8 cellular contexts compared by ENCODE assay signal in genomic region chr11:57336111-57336666, GRCh38. TPM values are rescaled to one million over a fixed set of nuclear protein-coding genes. Genes with fewer than 3 reads are reported as not detected.
DNase-seq lines count a peak whose midpoint lies in the region; ATAC-seq and TF ChIP-seq lines count a peak whose summit lies in the region.

No MANE protein-coding gene starts in this region.

- CTCF ChIA-PET in activated CD8-positive, alpha-beta memory T cell treated with anti-CD3 and anti-CD28 coated beads, Interleukin-2, amount 10 ng/mL, durations not matched to agents 7 days and 5 days (lab: Charles Lee), result interaction anchor here (0.8 to 3.1 kb wide), 7 partner anchors 9 to 308 kb away, joined by 3 to 15 read pairs (median 4); partner anchors contain the start of gene RTN4RL2
- CTCF ChIA-PET in activated CD4-positive, alpha-beta memory T cell treated with anti-CD3 and anti-CD28 coated beads for 36 hours (lab: Charles Lee), result interaction anchor here (1.3 to 4.8 kb wide), 3 partner anchors 9 to 12 kb away, joined by 5 to 28 read pairs (median 17); partner anchors contain the start of gene TNKS1BP1

- H3K4me3 ChIP-seq in hepatocyte, result peak overlapping the region; percentile 80

- no peak for TF ChIP-seq CTCF in hepatocyte (IDR thresholded peaks at IDR 0.05; ENCODE audit: poor library complexity)

- WGBS in hepatocyte (ENCODE audit: low lambda C conversion rate, missing lambda C conversion rate), result 59% methylated on average over 12 of the region's 12 CpGs

- peak overlapping the region; percentile 93 for H3K27ac ChIP-seq in hepatocyte

- H3K36me3 ChIP-seq in hepatocyte (replicated peaks; ENCODE audit: insufficient read depth, low read depth), result no peaks in the 10 kb centered on the region

- peak overlapping the region; percentile 92 for H3K27ac Mint-ChIP-seq in activated CD8-positive, alpha-beta memory T cell treated with anti-CD3 and anti-CD28 coated beads, Interleukin-2, amount 10 ng/mL, durations not matched to agents 7 days and 5 days
- peak overlapping the region; percentile 98 for H3K27ac Mint-ChIP-seq in activated CD4-positive, alpha-beta memory T cell treated with anti-CD3 and anti-CD28 coated beads for 36 hours
- H3K27ac Mint-ChIP-seq in stimulated activated naive B cell treated with anti-CD40 and anti-IgM and Interleukin-4, amounts not matched to agents 10 μg/mL and 1 μg/mL and 100 μg/mL, for 72 hours, result peak overlapping the region; percentile 100

- ATAC-seq in activated CD8-positive, alpha-beta memory T cell treated with anti-CD3 and anti-CD28 coated beads, Interleukin-2, amount 10 ng/mL, durations not matched to agents 7 days and 5 days, result peak; percentile 25
- ATAC-seq in stimulated activated naive B cell treated with anti-CD40 and anti-IgM and Interleukin-4, amounts not matched to agents 10 μg/mL and 1 μg/mL and 100 μg/mL, for 72 hours (replicated peaks), result peak; percentile 15 to 18
- no peak for ATAC-seq in GM21619 (IDR thresholded peaks at IDR 0.05; ENCODE audit: unreplicated experiment)

- H2AFZ ChIP-seq in hepatocyte, result peak overlapping the region; percentile 100

- no peaks in the 10 kb centered on the region for H3K9me3 Mint-ChIP-seq in activated CD8-positive, alpha-beta memory T cell treated with anti-CD3 and anti-CD28 coated beads, Interleukin-2, amount 10 ng/mL, durations not matched to agents 7 days and 5 days (ENCODE audit: low read depth)
- H3K9me3 Mint-ChIP-seq in activated CD4-positive, alpha-beta memory T cell treated with anti-CD3 and anti-CD28 coated beads for 36 hours, result no peaks in the 10 kb centered on the region
- H3K9me3 Mint-ChIP-seq in stimulated activated naive B cell treated with anti-CD40 and anti-IgM and Interleukin-4, amounts not matched to agents 10 μg/mL and 1 μg/mL and 100 μg/mL, for 72 hours, result no peaks in the 10 kb centered on the region

- intact Hi-C loops in activated CD4-positive, alpha-beta memory T cell treated with anti-CD3 and anti-CD28 coated beads for 36 hours (cut with micrococcal nuclease), result loop anchor here (1.0 to 5.0 kb wide), 3 partner anchors 194 to 311 kb away; partner anchors contain the start of genes TIMM10, UBE2L6 and YPEL4

- H3K4me2 ChIP-seq in hepatocyte, result peak overlapping the region; percentile 95

- H3K27me3 ChIP-seq in hepatocyte, result no peaks in the 10 kb centered on the region

- no peaks in the 10 kb centered on the region for H3K9me2 ChIP-seq in hepatocyte (replicated peaks; ENCODE audit: insufficient read depth)

- POLR2A ChIA-PET in activated CD4-positive, alpha-beta memory T cell treated with anti-CD3 and anti-CD28 coated beads for 36 hours (lab: Charles Lee), result interaction anchor here (0.6 to 2.5 kb wide), 4 partner anchors 10 to 405 kb away, joined by 3 to 30 read pairs (median 4); partner anchors contain the start of genes SELENOH and TNKS1BP1

- H3K36me3 Mint-ChIP-seq in activated CD8-positive, alpha-beta memory T cell treated with anti-CD3 and anti-CD28 coated beads, Interleukin-2, amount 10 ng/mL, durations not matched to agents 7 days and 5 days, result peaks cover 29% of the 10 kb centered on the region
- peaks cover 31% of the 10 kb centered on the region for H3K36me3 Mint-ChIP-seq in activated CD4-positive, alpha-beta memory T cell treated with anti-CD3 and anti-CD28 coated beads for 36 hours
- H3K36me3 Mint-ChIP-seq in stimulated activated naive B cell treated with anti-CD40 and anti-IgM and Interleukin-4, amounts not matched to agents 10 μg/mL and 1 μg/mL and 100 μg/mL, for 72 hours, result peaks cover 17 to 33% of the 10 kb centered on the region in 2 donors

- peaks cover 38% of the 10 kb centered on the region for H3K79me2 ChIP-seq in hepatocyte

- no peaks in the 10 kb centered on the region for H4K20me1 ChIP-seq in hepatocyte (ENCODE audit: insufficient read depth, poor library complexity, severe bottlenecking)

- DNase-seq in activated CD8-positive, alpha-beta memory T cell treated with anti-CD3 and anti-CD28 coated beads, Interleukin-2, amount 10 ng/mL, durations not matched to agents 7 days and 5 days, result peak; percentile 61
- DNase-seq in activated CD8-positive, alpha-beta memory T cell treated with anti-CD3 and anti-CD28 coated beads, Interleukin-2, amount 50 U/mL, for 48 hours, result no peak
- DNase-seq in activated CD4-positive, alpha-beta memory T cell treated with anti-CD3 and anti-CD28 coated beads for 36 hours, result peak; percentile 42
- DNase-seq in hepatocyte (ENCODE audit: low spot score) (no peak), NCI-H1092 treated with DMSO at 0.1 percent for 48 hours (lab: John Stamatoyannopoulos, UW) (no peak), LoVo (ENCODE audit: low spot score) (no peak)
- no peak for DNase-seq in stimulated activated naive B cell treated with anti-CD40 and anti-IgM and Interleukin-4, amounts not matched to agents 10 μg/mL and 1 μg/mL and 100 μg/mL, for 72 hours

- H3K4me1 ChIP-seq in hepatocyte (ENCODE audit: insufficient read depth), result peaks cover 16% of the 10 kb centered on the region

- H3K4me3 Mint-ChIP-seq in activated CD8-positive, alpha-beta memory T cell treated with anti-CD3 and anti-CD28 coated beads, Interleukin-2, amount 10 ng/mL, durations not matched to agents 7 days and 5 days, result peak overlapping the region; percentile 94
- H3K4me3 Mint-ChIP-seq in activated CD4-positive, alpha-beta memory T cell treated with anti-CD3 and anti-CD28 coated beads for 36 hours, result peak overlapping the region; percentile 91
- peak overlapping the region; percentile 93 to 99 for H3K4me3 Mint-ChIP-seq in stimulated activated naive B cell treated with anti-CD40 and anti-IgM and Interleukin-4, amounts not matched to agents 10 μg/mL and 1 μg/mL and 100 μg/mL, for 72 hours

- H3K9me3 ChIP-seq in hepatocyte (ENCODE audit: low read depth), result no peaks in the 10 kb centered on the region

- peaks cover 5% of the 10 kb centered on the region for H3K27me3 Mint-ChIP-seq in activated CD8-positive, alpha-beta memory T cell treated with anti-CD3 and anti-CD28 coated beads, Interleukin-2, amount 10 ng/mL, durations not matched to agents 7 days and 5 days
- H3K27me3 Mint-ChIP-seq in activated CD4-positive, alpha-beta memory T cell treated with anti-CD3 and anti-CD28 coated beads for 36 hours, result no peaks in the 10 kb centered on the region
- H3K27me3 Mint-ChIP-seq in stimulated activated naive B cell treated with anti-CD40 and anti-IgM and Interleukin-4, amounts not matched to agents 10 μg/mL and 1 μg/mL and 100 μg/mL, for 72 hours, result peaks cover 0 to 11% of the 10 kb centered on the region in 2 donors

- peaks cover 35% of the 10 kb centered on the region for H3K4me1 Mint-ChIP-seq in activated CD8-positive, alpha-beta memory T cell treated with anti-CD3 and anti-CD28 coated beads, Interleukin-2, amount 10 ng/mL, durations not matched to agents 7 days and 5 days
- H3K4me1 Mint-ChIP-seq in activated CD4-positive, alpha-beta memory T cell treated with anti-CD3 and anti-CD28 coated beads for 36 hours (ENCODE audit: low read depth), result peaks cover 40% of the 10 kb centered on the region
- H3K4me1 Mint-ChIP-seq in stimulated activated naive B cell treated with anti-CD40 and anti-IgM and Interleukin-4, amounts not matched to agents 10 μg/mL and 1 μg/mL and 100 μg/mL, for 72 hours, result peaks cover 24 to 26% of the 10 kb centered on the region in 2 donors

RNA-seq across cellular contexts. Expression of gene SSRP1, which starts 0.5 kb away (rescaled TPM):
- total RNA-seq in activated CD8-positive, alpha-beta memory T cell treated with anti-CD3 and anti-CD28 coated beads, Interleukin-2, amount 10 ng/mL, durations not matched to agents 7 days and 5 days, result 100 to 1,000 TPM; 158 to 196 TPM
- total RNA-seq in activated CD4-positive, alpha-beta memory T cell treated with anti-CD3 and anti-CD28 coated beads for 36 hours, result 100 to 1,000 TPM; 256 to 262 TPM
- 64.6 and 68.6 TPM in 2 replicates for total RNA-seq in hepatocyte
- 34.0 and 42.3 TPM in 2 replicates for polyA plus RNA-seq in hepatocyte

RNA-seq across cellular contexts. Expression of gene P2RX3, which starts 2.0 kb away (rescaled TPM):
- total RNA-seq in activated CD8-positive, alpha-beta memory T cell treated with anti-CD3 and anti-CD28 coated beads, Interleukin-2, amount 10 ng/mL, durations not matched to agents 7 days and 5 days, result not detected
- not detected for total RNA-seq in activated CD4-positive, alpha-beta memory T cell treated with anti-CD3 and anti-CD28 coated beads for 36 hours
- 0.16 TPM in 1 of 2 replicates, not detected in the other for total RNA-seq in hepatocyte
- polyA plus RNA-seq in hepatocyte, result not detected in 2 replicates

RNA-seq across cellular contexts. Expression of gene TNKS1BP1, which starts 11.4 kb away (rescaled TPM):
- total RNA-seq in activated CD8-positive, alpha-beta memory T cell treated with anti-CD3 and anti-CD28 coated beads, Interleukin-2, amount 10 ng/mL, durations not matched to agents 7 days and 5 days, result 1 to 10 TPM; 4.4 to 5.8 TPM
- 10 to 100 TPM; 14.0 to 15.1 TPM for total RNA-seq in activated CD4-positive, alpha-beta memory T cell treated with anti-CD3 and anti-CD28 coated beads for 36 hours
- total RNA-seq in hepatocyte, result 30.7 and 54.9 TPM in 2 replicates
- polyA plus RNA-seq in hepatocyte, result 104 and 114 TPM in 2 replicates

RNA-seq across cellular contexts. Expression of gene PRG3, which starts 44.8 kb away (rescaled TPM):
- not detected for total RNA-seq in activated CD8-positive, alpha-beta memory T cell treated with anti-CD3 and anti-CD28 coated beads, Interleukin-2, amount 10 ng/mL, durations not matched to agents 7 days and 5 days
- total RNA-seq in activated CD4-positive, alpha-beta memory T cell treated with anti-CD3 and anti-CD28 coated beads for 36 hours, result not detected
- total RNA-seq in hepatocyte, result not detected in 2 replicates
- polyA plus RNA-seq in hepatocyte, result not detected in 2 replicates

RNA-seq across cellular contexts. Expression of gene PRG2, which starts 54.3 kb away (rescaled TPM):
- total RNA-seq in activated CD8-positive, alpha-beta memory T cell treated with anti-CD3 and anti-CD28 coated beads, Interleukin-2, amount 10 ng/mL, durations not matched to agents 7 days and 5 days, result under 1 TPM; 0.59 to 0.79 TPM
- 1 to 10 TPM; 1.8 to 2.2 TPM for total RNA-seq in activated CD4-positive, alpha-beta memory T cell treated with anti-CD3 and anti-CD28 coated beads for 36 hours
- total RNA-seq in hepatocyte, result not detected in 2 replicates
- not detected in 2 replicates for polyA plus RNA-seq in hepatocyte

Comparison
In these comparisons a context has a peak if more than half of its experiments do, and no peak if none do; other contexts are left out.
1. DNase-seq: peak in activated CD8-positive, alpha-beta memory T cell treated with anti-CD3 and anti-CD28 coated beads, Interleukin-2, amount 10 ng/mL, durations not matched to agents 7 days and 5 days (single experiment) and activated CD4-positive, alpha-beta memory T cell treated with anti-CD3 and anti-CD28 coated beads for 36 hours (single experiment); none in activated CD8-positive, alpha-beta memory T cell treated with anti-CD3 and anti-CD28 coated beads, Interleukin-2, amount 50 U/mL, for 48 hours (single experiment), hepatocyte (single experiment), stimulated activated naive B cell treated with anti-CD40 and anti-IgM and Interleukin-4, amounts not matched to agents 10 μg/mL and 1 μg/mL and 100 μg/mL, for 72 hours (single experiment), NCI-H1092 treated with DMSO at 0.1 percent for 48 hours (single experiment) and LoVo (single experiment).
2. Peak in every context shown above with its lines, with median percentiles within 50 percentile points of each other: H3K27ac Mint-ChIP-seq and H3K4me3 Mint-ChIP-seq.